ENCODE assay signal across 18 cellular contexts in the genomic region with DNA sequence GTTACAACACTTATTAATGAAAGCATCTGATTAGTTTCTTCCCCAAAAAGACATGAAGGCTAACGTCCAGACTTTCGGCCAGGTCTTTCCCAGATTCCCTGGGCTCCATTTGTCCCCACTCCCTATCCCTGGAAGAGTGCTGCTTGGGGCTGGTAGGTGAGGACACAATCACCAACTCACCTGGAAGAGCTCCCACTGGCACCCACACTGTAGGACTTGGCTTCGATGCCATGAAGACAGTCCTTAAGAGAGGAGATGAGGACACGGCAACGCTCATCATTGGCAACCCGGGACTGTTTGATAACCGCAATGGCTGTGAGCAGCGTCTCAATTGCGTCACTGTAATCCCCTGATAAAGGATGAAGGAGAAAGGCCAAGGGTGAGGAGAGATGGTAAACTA.
"Had no signal": no experiment of that assay in that cellular context is flagged by ENCODE, and none has a peak within 500 bp of the region (broad histone marks: within the 10 kb centered on the region; RNA-seq: fewer than 3 reads in every experiment).

No MANE protein-coding gene starts in this region.

- ATAC-seq: left ventricle myocardium superior; natural killer cell; stimulated activated memory B cell treated with anti-CD40 and anti-IgM and Interleukin-4, amounts not matched to agents 10 μg/mL and 1 μg/mL and 100 μg/mL, for 72 hours had no signal

- FAIRE-seq: astrocyte, bronchial epithelial cell had no signal

- DNase-seq: activated CD4-positive, CD25-positive, alpha-beta regulatory T cell treated with anti-CD3 and anti-CD28 coated beads, Interleukin-2, amount 50 U/mL, for 72 hours; activated effector memory CD4-positive, alpha-beta T cell treated with Interleukin-2 at 50 U/mL for 16 hours; activated naive CD4-positive, alpha-beta T cell treated with anti-CD3 and anti-CD28 coated beads, Interleukin-2, amount 50 U/mL, for 16 hours; dermis blood vessel endothelial cell; foreskin melanocyte; kidney glomerular epithelial cell; left ventricle myocardium superior; mesenchymal stem cell; natural killer cell; posterior cingulate gyrus; retina; SW 1271; T1000; thyroid gland had no signal

- H3K4me3 ChIP-seq: thyroid gland had no signal

- H3K4me3 Mint-ChIP-seq: natural killer cell; stimulated activated memory B cell treated with anti-CD40 and anti-IgM and Interleukin-4, amounts not matched to agents 10 μg/mL and 1 μg/mL and 100 μg/mL, for 72 hours had no signal

- H3K27me3 ChIP-seq: thyroid gland had no signal

- H3K4me1 ChIP-seq: thyroid gland had no signal

- H3K4me1 Mint-ChIP-seq: stimulated activated memory B cell treated with anti-CD40 and anti-IgM and Interleukin-4, amounts not matched to agents 10 μg/mL and 1 μg/mL and 100 μg/mL, for 72 hours had no signal

- H3K27me3 Mint-ChIP-seq: stimulated activated memory B cell treated with anti-CD40 and anti-IgM and Interleukin-4, amounts not matched to agents 10 μg/mL and 1 μg/mL and 100 μg/mL, for 72 hours had no signal

- H3K27ac ChIP-seq: epithelial cell of prostate, thyroid gland had no signal

- H3K9me3 Mint-ChIP-seq: natural killer cell; stimulated activated memory B cell treated with anti-CD40 and anti-IgM and Interleukin-4, amounts not matched to agents 10 μg/mL and 1 μg/mL and 100 μg/mL, for 72 hours had no signal

- H3K9me3 ChIP-seq: thyroid gland had no signal
